In the genomic region with DNA sequence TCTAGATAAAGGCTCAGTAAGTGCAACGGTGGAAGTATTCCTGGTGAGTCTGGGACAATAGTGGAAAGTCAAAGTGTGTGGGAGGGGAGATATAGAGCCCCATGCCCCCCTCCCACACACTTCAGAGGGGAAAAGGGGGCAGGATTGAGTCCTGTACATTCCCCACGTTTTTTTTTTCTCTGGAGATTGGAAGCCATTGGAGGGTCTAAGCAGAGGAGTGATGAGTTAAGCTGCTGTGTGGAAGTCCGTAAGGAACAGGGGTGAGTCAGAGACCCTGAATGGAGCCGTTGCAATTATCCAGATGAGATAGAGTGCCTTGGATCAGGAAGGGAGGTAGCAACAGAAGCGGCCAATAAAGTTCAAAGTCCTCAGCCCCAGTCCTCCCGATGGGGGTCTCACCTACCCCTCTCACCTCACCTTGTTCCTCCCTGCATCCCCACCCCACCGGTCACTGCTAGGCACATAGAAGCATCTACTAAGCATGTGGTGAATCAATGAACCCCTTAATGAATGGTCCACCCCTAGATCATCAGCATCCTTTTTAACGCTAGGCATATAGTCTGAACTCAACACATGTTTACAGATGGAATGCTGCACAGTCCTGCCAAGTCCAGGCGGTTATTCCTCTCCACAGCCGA, we compare ENCODE assay signal across 8 cellular contexts. TPM values are rescaled to one million over a fixed set of nuclear protein-coding genes. Genes with fewer than 3 reads are reported as not detected.
DNase-seq lines count a peak whose midpoint lies in the region; ATAC-seq and TF ChIP-seq lines count a peak whose summit lies in the region.

No MANE protein-coding gene starts in this region.

- peak overlapping the region; percentile 97 for H3K4me3 Mint-ChIP-seq in activated CD8-positive, alpha-beta T cell treated with anti-CD3 and anti-CD28 coated beads for 36 hours

- no peaks in the 10 kb centered on the region for H3K9me3 ChIP-seq in gastrocnemius medialis

- in situ Hi-C loops in gastrocnemius medialis (cut with MboI; ENCODE audit: low sequenced_read_pairs in 4 of 4) (no loop called here), ACHN (cut with HindIII; ENCODE audit: low pct_ligation_motif_present, low pct_unique_long_range_greater_than_20kb, low sequenced_read_pairs) (no loop called here)

- H3K27me3 ChIP-seq in BJ (ENCODE audit: control insufficient read depth, insufficient read depth, low read length) (no peaks in the 10 kb centered on the region), gastrocnemius medialis (no peaks in the 10 kb centered on the region)

- H3K4me3 ChIP-seq in BJ (ENCODE audit: low read depth, low read length) (peak overlapping the region; percentile 82), gastrocnemius medialis (peak overlapping the region; percentile 65 to 100 (median 80))

- TF ChIP-seq CTCF in BJ (IDR thresholded peaks at IDR 0.05; ENCODE audit: insufficient read depth, low read depth, low read length) (no peak), gastrocnemius medialis (IDR thresholded peaks at IDR 0.05 in 4 of 5, conservative IDR thresholded peaks at IDR 0.05 in 1 of 5) (no peak), GM10266 (IDR thresholded peaks at IDR 0.05; ENCODE audit: control insufficient read depth, insufficient read depth, low read depth, missing control alignments) (no peak)
- no peak for TF ChIP-seq CTCF in activated CD8-positive, alpha-beta T cell treated with anti-CD3 and anti-CD28 coated beads for 36 hours (IDR thresholded peaks at IDR 0.05)

- H3K4me1 Mint-ChIP-seq in activated CD8-positive, alpha-beta T cell treated with anti-CD3 and anti-CD28 coated beads for 36 hours (ENCODE audit: low read depth), result peaks cover 42% of the 10 kb centered on the region

- H3K36me3 ChIP-seq in BJ (ENCODE audit: control insufficient read depth, insufficient read depth, low read length) (0 out of 2 replicates have a peak, but pooled peaks cover 1% of the 10 kb centered on the region), gastrocnemius medialis (peaks cover 0 to 13% of the 10 kb centered on the region in 2 donors)

- POLR2A ChIA-PET in BJ (lab: Charles Lee), result no interaction called here
- POLR2A ChIA-PET in activated CD8-positive, alpha-beta T cell treated with anti-CD3 and anti-CD28 coated beads for 36 hours (lab: Charles Lee), result interaction anchor here (1.2 to 3.1 kb wide), 5 partner anchors 9 to 217 kb away, joined by 5 to 14 read pairs (median 8); no protein-coding TSS in a partner anchor

- intact Hi-C loops in activated CD8-positive, alpha-beta T cell treated with anti-CD3 and anti-CD28 coated beads for 36 hours (cut with micrococcal nuclease), result loop anchor here (10.0 kb wide), 1 partner anchor 97 kb away; a partner anchor contains a TSS
- intact Hi-C loops in left ventricle myocardium superior (cut with micrococcal nuclease), result loop anchor here (10.0 kb wide), 1 partner anchor 97 kb away; a partner anchor contains a TSS
- intact Hi-C loops in gastrocnemius medialis (cut with DNase I; ENCODE audit: low total_unique reads), result loop anchor here (2.0 to 5.0 kb wide), 3 partner anchors 65 to 100 kb away; no protein-coding TSS in a partner anchor
- intact Hi-C loops in posterior vena cava (cut with DNase I), result loop anchor here in 1 of 2 donors (5.0 kb wide), 1 partner anchor 100 kb away; a partner anchor contains a TSS

- H3K27ac ChIP-seq in gastrocnemius medialis, result peak overlapping the region; percentile 91 to 100 (median 96)

- peaks cover 23% of the 10 kb centered on the region for H3K36me3 Mint-ChIP-seq in activated CD8-positive, alpha-beta T cell treated with anti-CD3 and anti-CD28 coated beads for 36 hours (ENCODE audit: low read depth)

- H3K27me3 Mint-ChIP-seq in activated CD8-positive, alpha-beta T cell treated with anti-CD3 and anti-CD28 coated beads for 36 hours, result no peaks in the 10 kb centered on the region

- peak overlapping the region; percentile 89 for H3K27ac Mint-ChIP-seq in activated CD8-positive, alpha-beta T cell treated with anti-CD3 and anti-CD28 coated beads for 36 hours

- no peak for DNase-seq in BJ (ENCODE audit: low read depth)
- no peak for DNase-seq in activated CD8-positive, alpha-beta T cell treated with anti-CD3 and anti-CD28 coated beads for 36 hours
- DNase-seq in left ventricle myocardium superior, result no peak
- DNase-seq in gastrocnemius medialis, result no peak
- DNase-seq in posterior vena cava (ENCODE audit: low spot score), result no peak
- no peak for DNase-seq in GM10266 (ENCODE audit: extremely low spot score)
- no peak for DNase-seq in ACHN

- CTCF ChIA-PET in BJ (lab: Yijun Ruan, JAX), result interaction anchor here (0.5 to 1.7 kb wide), 3 partner anchors 200 to 660 kb away, joined by 3 to 4 read pairs (median 4); no protein-coding TSS in a partner anchor
- CTCF ChIA-PET in activated CD8-positive, alpha-beta T cell treated with anti-CD3 and anti-CD28 coated beads for 36 hours (lab: Charles Lee), result interaction anchor here (2.1 kb wide), 1 partner anchor 34 kb away, joined by 10 read pairs; no protein-coding TSS in a partner anchor

- H3K4me1 ChIP-seq in gastrocnemius medialis, result peaks cover 22 to 24% of the 10 kb centered on the region in 2 donors

- ATAC-seq in HG02763 (IDR thresholded peaks at IDR 0.05; ENCODE audit: unreplicated experiment) (peak; percentile 6), left ventricle myocardium superior (peak; percentile 25), gastrocnemius medialis (peak; percentile 1 to 5)
- ATAC-seq in activated CD8-positive, alpha-beta T cell treated with anti-CD3 and anti-CD28 coated beads for 36 hours, result peak; percentile 10

- no peak for TF ChIP-seq POLR2A in gastrocnemius medialis (IDR thresholded peaks at IDR 0.05)

- H3K9me3 Mint-ChIP-seq in activated CD8-positive, alpha-beta T cell treated with anti-CD3 and anti-CD28 coated beads for 36 hours, result no peaks in the 10 kb centered on the region

RNA-seq across cellular contexts. Expression of a gene that starts 0.7 kb away (rescaled TPM):
- 2.9 and 3.3 TPM in 2 replicates for polyA plus RNA-seq in BJ (2011; rRNA removed)
- 4.6 and 10.8 TPM in 2 replicates for polyA minus RNA-seq in BJ (2011; rRNA and poly(A)+ RNA removed)
- total RNA-seq in activated CD8-positive, alpha-beta T cell treated with anti-CD3 and anti-CD28 coated beads for 36 hours, result 10 to 100 TPM in 1 of 2 experiments, 1 to 10 TPM in 1; 9.4 to 11.3 TPM
- total RNA-seq in left ventricle myocardium superior (4.4 TPM), gastrocnemius medialis (10 to 100 TPM; 12.4 to 20.4 (median 15.1) TPM), posterior vena cava (10 to 100 TPM; 10.4 to 11.8 TPM)
